In genomic region chr11:84721561-84721961, GRCh38 we compare ENCODE assay signal across 13 cellular contexts.
DNase-seq lines count a peak whose midpoint lies in the region; ATAC-seq and TF ChIP-seq lines count a peak whose summit lies in the region.
"Had no signal": no experiment of that assay in that cellular context is flagged by ENCODE, and none has a peak within 500 bp of the region (broad histone marks: within the 10 kb centered on the region; RNA-seq: fewer than 3 reads in every experiment).

No MANE protein-coding gene starts in this region.

- no peaks in the 10 kb centered on the region for H3K36me3 Mint-ChIP-seq in progenitor cell of endocrine pancreas (ENCODE audit: insufficient read depth)
- H3K36me3 Mint-ChIP-seq: CD4-positive, alpha-beta memory T cell had no signal

- H3K4me3 Mint-ChIP-seq in progenitor cell of endocrine pancreas (ENCODE audit: low read depth): peak overlapping the region; percentile 76
- H3K4me3 Mint-ChIP-seq: CD4-positive, alpha-beta memory T cell had no signal

- DNase-seq in SHP77 treated with DMSO at 0.1 percent for 48 hours (lab: John Stamatoyannopoulos, UW) (peak; percentile 8), SHP77 (lab: John Stamatoyannopoulos, UW) (no peak), RPMI8226 (peak; percentile 96), progenitor cell of endocrine pancreas (ENCODE audit: low spot score, unreplicated experiment) (no peak)
- DNase-seq in activated effector memory CD4-positive, alpha-beta T cell treated with anti-CD3 and anti-CD28 coated beads, Interleukin-2, amount 50 U/mL, for 16 hours: no peak
- DNase-seq: CD4-positive, alpha-beta memory T cell; foreskin keratinocyte; NCI-H1105 had no signal

- H3K9me3 Mint-ChIP-seq in progenitor cell of endocrine pancreas (ENCODE audit: low read depth): no peaks in the 10 kb centered on the region

- peak overlapping the region; percentile 79 for H3K4me3 ChIP-seq in iPS-15b (ENCODE audit: low read depth, low read length)

- ATAC-seq in GM21723 (IDR thresholded peaks at IDR 0.05; ENCODE audit: unreplicated experiment) (no peak), GM21717 (IDR thresholded peaks at IDR 0.05; ENCODE audit: unreplicated experiment) (no peak)

- H3K4me1 ChIP-seq in iPS-15b (ENCODE audit: control insufficient read depth, insufficient read depth, low read length): peaks cover 4% of the 10 kb centered on the region
- H3K4me1 ChIP-seq: A549, foreskin keratinocyte had no signal

- peaks cover 34% of the 10 kb centered on the region for H3K27me3 Mint-ChIP-seq in progenitor cell of endocrine pancreas

- H3K27ac Mint-ChIP-seq in progenitor cell of endocrine pancreas: no peak overlapping the region
- H3K27ac Mint-ChIP-seq: CD4-positive, alpha-beta memory T cell had no signal

- H3K27me3 ChIP-seq in iPS-15b (ENCODE audit: control insufficient read depth, insufficient read depth, low read length): peaks cover 31% of the 10 kb centered on the region

- H3K36me3 ChIP-seq in iPS-15b (ENCODE audit: control insufficient read depth, insufficient read depth, low read length): no peaks in the 10 kb centered on the region
- H3K36me3 ChIP-seq: cardiac muscle cell had no signal

- peaks cover 12% of the 10 kb centered on the region for H3K4me1 Mint-ChIP-seq in progenitor cell of endocrine pancreas (ENCODE audit: low read depth)
- H3K4me1 Mint-ChIP-seq: CD4-positive, alpha-beta memory T cell had no signal

- no peak for TF ChIP-seq CTCF in progenitor cell of endocrine pancreas (IDR thresholded peaks at IDR 0.05; ENCODE audit: unreplicated experiment)

- H3K9ac ChIP-seq in iPS-15b (ENCODE audit: low read depth, low read length): no peak overlapping the region

- no peaks in the 10 kb centered on the region for H3K9me3 ChIP-seq in iPS-15b (ENCODE audit: control insufficient read depth, insufficient read depth, low read length)
- H3K9me3 ChIP-seq: A549 had no signal

Comparison
In these comparisons a context has a peak if more than half of its experiments do, and no peak if none do; other contexts are left out.
1. DNase-seq: peak in SHP77 treated with DMSO at 0.1 percent for 48 hours (single experiment) and RPMI8226 (single experiment); none in SHP77 (0 of 2), progenitor cell of endocrine pancreas (single experiment) and activated effector memory CD4-positive, alpha-beta T cell treated with anti-CD3 and anti-CD28 coated beads, Interleukin-2, amount 50 U/mL, for 16 hours (single experiment).